ENCODE assay signal across 21 cellular contexts in genomic region chr1:150841626-150842025, GRCh38. TPM values are rescaled to one million over a fixed set of nuclear protein-coding genes. Genes with fewer than 3 reads are reported as not detected.
DNase-seq lines count a peak whose midpoint lies in the region; ATAC-seq, FAIRE-seq and TF ChIP-seq lines count a peak whose summit lies in the region.
"Had no signal": no experiment of that assay in that cellular context is flagged by ENCODE, and none has a peak within 500 bp of the region (broad histone marks: within the 10 kb centered on the region; RNA-seq: fewer than 3 reads in every experiment).

No MANE protein-coding gene starts in this region.

- H3K27ac Mint-ChIP-seq in activated naive CD4-positive, alpha-beta T cell treated with anti-CD3 and anti-CD28 coated beads, Interleukin-2, amount 50 U/mL, for 24 hours = peak overlapping the region; percentile 19
- peak overlapping the region; percentile 76 for H3K27ac Mint-ChIP-seq in activated naive CD8-positive, alpha-beta T cell treated with anti-CD3 and anti-CD28 coated beads, Interleukin-2, amount 50 U/mL, for 24 hours
- H3K27ac Mint-ChIP-seq: activated naive CD4-positive, alpha-beta T cell treated with anti-CD3 and anti-CD28 coated beads for 36 hours had no signal

- DNase-seq in activated naive CD4-positive, alpha-beta T cell (lab: John Stamatoyannopoulos, UW) = no peak
- DNase-seq in Jurkat, Clone E6-1 (ENCODE audit: low read depth, low spot score) = peak; percentile 17
- DNase-seq in activated naive CD8-positive, alpha-beta T cell treated with anti-CD3 and anti-CD28 coated beads, Interleukin-2, amount 50 U/mL, for 24 hours = no peak
- DNase-seq in AG08395 (ENCODE audit: low spot score) = no peak
- DNase-seq in kidney = no peak
- DNase-seq in MV-4-11 (lab: John Stamatoyannopoulos, UW) = no peak
- DNase-seq: activated naive CD4-positive, alpha-beta T cell treated with anti-CD3 and anti-CD28 coated beads for 36 hours; body of pancreas; colonic mucosa; heart right ventricle; mucosa of descending colon; NCI-H1417; NCI-H2171; NCI-H526 treated with DMSO at 0.1 percent for 48 hours; nucleus accumbens; retina; spleen; SW 1271; testis had no signal

- H3K9me3 Mint-ChIP-seq in activated naive CD4-positive, alpha-beta T cell treated with anti-CD3 and anti-CD28 coated beads, Interleukin-2, amount 50 U/mL, for 24 hours = no peaks in the 10 kb centered on the region
- H3K9me3 Mint-ChIP-seq in activated naive CD8-positive, alpha-beta T cell treated with anti-CD3 and anti-CD28 coated beads, Interleukin-2, amount 50 U/mL, for 24 hours = no peaks in the 10 kb centered on the region
- H3K9me3 Mint-ChIP-seq: activated naive CD4-positive, alpha-beta T cell treated with anti-CD3 and anti-CD28 coated beads for 36 hours had no signal

- FAIRE-seq in kidney (lab: Jason Lieb, UNC) = no peak

- H3K4me3 Mint-ChIP-seq in activated naive CD4-positive, alpha-beta T cell treated with anti-CD3 and anti-CD28 coated beads, Interleukin-2, amount 50 U/mL, for 24 hours = peak overlapping the region; percentile 67
- peak overlapping the region; percentile 46 for H3K4me3 Mint-ChIP-seq in activated naive CD8-positive, alpha-beta T cell treated with anti-CD3 and anti-CD28 coated beads, Interleukin-2, amount 50 U/mL, for 24 hours
- H3K4me3 Mint-ChIP-seq: activated naive CD4-positive, alpha-beta T cell treated with anti-CD3 and anti-CD28 coated beads for 36 hours had no signal

- peaks cover 0 to 23% of the 10 kb centered on the region in 2 donors for H3K36me3 ChIP-seq in kidney (ENCODE audit: control insufficient read depth in 1 of 2, insufficient read depth in 2 of 2, low read length in 2 of 2)

- H3K27ac ChIP-seq in kidney (ENCODE audit: low read depth in 2 of 2, low read length in 2 of 2) = no peak overlapping the region
- H3K27ac ChIP-seq: body of pancreas, colonic mucosa had no signal

- no peaks in the 10 kb centered on the region for H3K4me1 ChIP-seq in kidney (ENCODE audit: control insufficient read depth in 1 of 2, insufficient read depth in 1 of 2, low read depth in 1 of 2, low read length in 2 of 2)
- H3K4me1 ChIP-seq: colonic mucosa had no signal

- H3K9me3 ChIP-seq in kidney (ENCODE audit: control insufficient read depth in 1 of 2, low read length in 2 of 2) = no peaks in the 10 kb centered on the region
- H3K9me3 ChIP-seq: body of pancreas, colonic mucosa, heart right ventricle, mucosa of descending colon, spleen, testis had no signal

- ATAC-seq in activated naive CD8-positive, alpha-beta T cell treated with anti-CD3 and anti-CD28 coated beads, Interleukin-2, amount 50 U/mL, for 24 hours = peak; percentile 90
- ATAC-seq: body of pancreas, heart right ventricle, mucosa of descending colon had no signal

- H3K36me3 Mint-ChIP-seq in activated naive CD4-positive, alpha-beta T cell treated with anti-CD3 and anti-CD28 coated beads, Interleukin-2, amount 50 U/mL, for 24 hours = peaks cover 24% of the 10 kb centered on the region
- H3K36me3 Mint-ChIP-seq in activated naive CD8-positive, alpha-beta T cell treated with anti-CD3 and anti-CD28 coated beads, Interleukin-2, amount 50 U/mL, for 24 hours (ENCODE audit: low read depth) = peaks cover 43% of the 10 kb centered on the region

- no peak for TF ChIP-seq CTCF in kidney (IDR thresholded peaks at IDR 0.05; ENCODE audit: borderline replicate concordance, extremely low read depth, insufficient read depth)

- no peaks in the 10 kb centered on the region for H3K27me3 Mint-ChIP-seq in activated naive CD4-positive, alpha-beta T cell treated with anti-CD3 and anti-CD28 coated beads, Interleukin-2, amount 50 U/mL, for 24 hours
- no peaks in the 10 kb centered on the region for H3K27me3 Mint-ChIP-seq in activated naive CD8-positive, alpha-beta T cell treated with anti-CD3 and anti-CD28 coated beads, Interleukin-2, amount 50 U/mL, for 24 hours

- intact Hi-C loops in kidney (cut with DNase I) = no loop called here

- peaks cover 58% of the 10 kb centered on the region for H3K4me1 Mint-ChIP-seq in activated naive CD4-positive, alpha-beta T cell treated with anti-CD3 and anti-CD28 coated beads, Interleukin-2, amount 50 U/mL, for 24 hours
- H3K4me1 Mint-ChIP-seq in activated naive CD8-positive, alpha-beta T cell treated with anti-CD3 and anti-CD28 coated beads, Interleukin-2, amount 50 U/mL, for 24 hours = peaks cover 36% of the 10 kb centered on the region

- H3K4me3 ChIP-seq in Jurkat, Clone E6-1 (ENCODE audit: low read length) = no peak overlapping the region
- no peak overlapping the region for H3K4me3 ChIP-seq in kidney (ENCODE audit: low read length in 2 of 2)
- H3K4me3 ChIP-seq: body of pancreas, colonic mucosa, heart right ventricle, mucosa of descending colon, spleen, testis had no signal

- H3K9ac ChIP-seq in kidney (ENCODE audit: low read length in 2 of 2) = no peak overlapping the region

RNA-seq across cellular contexts. Expression of gene CTSK, which starts 33.6 kb away (rescaled TPM):
- polyA plus RNA-seq in Jurkat, Clone E6-1 (2012; ENCODE audit: insufficient read depth, insufficient read length) = 2.2 TPM
- 16.8 TPM for total RNA-seq in kidney
- 11.6 TPM for polyA plus RNA-seq in kidney (ENCODE audit: insufficient read depth, low read depth, low replicate concordance)

RNA-seq across cellular contexts. Expression of gene ARNT, which starts 34.8 kb away (rescaled TPM):
- 25.2 TPM for polyA plus RNA-seq in Jurkat, Clone E6-1 (2012; ENCODE audit: insufficient read depth, insufficient read length)
- total RNA-seq in kidney = 46.0 TPM
- 13.0 TPM for polyA plus RNA-seq in kidney (ENCODE audit: insufficient read depth, low read depth, low replicate concordance)

RNA-seq across cellular contexts. Expression of gene CTXND2, which starts 45.3 kb away (rescaled TPM):
- not detected for polyA plus RNA-seq in Jurkat, Clone E6-1 (2012; ENCODE audit: insufficient read depth, insufficient read length)
- not detected for total RNA-seq in kidney
- polyA plus RNA-seq in kidney (ENCODE audit: insufficient read depth, low read depth, low replicate concordance) = not detected
- total RNA-seq: activated naive CD4-positive, alpha-beta T cell treated with anti-CD3 and anti-CD28 coated beads for 36 hours; body of pancreas; colonic mucosa; heart right ventricle; liver; mucosa of descending colon; spleen had no signal
- polyA plus RNA-seq: heart right ventricle, liver, spleen had no signal
